Comparison of ENCODE assay signal across 12 cellular contexts in genomic region chr1:1038694-1039093, GRCh38. TPM values are rescaled to one million over a fixed set of nuclear protein-coding genes. Genes with fewer than 3 reads are reported as not detected.
DNase-seq lines count a peak whose midpoint lies in the region; ATAC-seq, FAIRE-seq and TF ChIP-seq lines count a peak whose summit lies in the region.
"Had no signal": no experiment of that assay in that cellular context is flagged by ENCODE, and none has a peak within 500 bp of the region (broad histone marks: within the 10 kb centered on the region; RNA-seq: fewer than 3 reads in every experiment).

No MANE protein-coding gene starts in this region.

- peak; percentile 98 for FAIRE-seq in GM12892 (lab: Jason Lieb, UNC)

- ATAC-seq in GM21723 (IDR thresholded peaks at IDR 0.05; ENCODE audit: unreplicated experiment) = peak; percentile 37
- ATAC-seq: activated CD4-positive, alpha-beta T cell treated with anti-CD3 and anti-CD28 coated beads for 36 hours had no signal

- no peak for TF ChIP-seq POLR2A in GM12892 (IDR thresholded peaks at IDR 0.05; ENCODE audit: low read depth, low read length)

- H3K4me3 Mint-ChIP-seq in glutamatergic neuron (ENCODE audit: unreplicated experiment) = peak overlapping the region; percentile 72

- H3K27ac Mint-ChIP-seq in glutamatergic neuron (ENCODE audit: unreplicated experiment) = no peak overlapping the region
- H3K27ac Mint-ChIP-seq: activated CD4-positive, alpha-beta T cell treated with anti-CD3 and anti-CD28 coated beads for 36 hours had no signal

- CTCF ChIA-PET in HEK293T (lab: Yijun Ruan, JAX) = no interaction called here

- peaks cover 16% of the 10 kb centered on the region for H3K27me3 Mint-ChIP-seq in glutamatergic neuron (ENCODE audit: unreplicated experiment)

- POLR2A ChIA-PET in HEK293T (lab: Yijun Ruan, JAX) = interaction anchor here (1.0 kb wide), 1 partner anchor 17 kb away, joined by 3 read pairs; no protein-coding TSS in a partner anchor

- no peaks in the 10 kb centered on the region for H3K36me3 Mint-ChIP-seq in glutamatergic neuron (ENCODE audit: unreplicated experiment)

- no peak for TF ChIP-seq CTCF in glutamatergic neuron (IDR thresholded peaks at IDR 0.05; ENCODE audit: partially characterized antibody, unreplicated experiment)

- DNase-seq in GM12892 (ENCODE audit: insufficient read length) (peak; percentile 70), MV-4-11 (lab: John Stamatoyannopoulos, UW) (peak; percentile 92), glutamatergic neuron (no peak), cerebellum (ENCODE audit: low spot score) (no peak), 8988T (no peak), HEK293T (ENCODE audit: extremely low spot score) (no peak), hepatic stellate cell (ENCODE audit: low spot score) (no peak)
- DNase-seq: activated CD4-positive, alpha-beta T cell treated with anti-CD3 and anti-CD28 coated beads for 36 hours; NCI-H1105 had no signal

- H3K9me3 Mint-ChIP-seq in glutamatergic neuron (ENCODE audit: unreplicated experiment) = peaks cover 15% of the 10 kb centered on the region

- H3K4me1 Mint-ChIP-seq in glutamatergic neuron (ENCODE audit: low read depth, unreplicated experiment) = peaks cover 21% of the 10 kb centered on the region

TF ChIP-seq in HEK293T, 16 proteins besides CTCF, POLR2A, EP300 and RAD21:
- TF ChIP-seq PKNOX1 (IDR thresholded peaks at IDR 0.05) = no peak
- no peak for TF ChIP-seq LEF1 (IDR thresholded peaks at IDR 0.05; ENCODE audit: borderline replicate concordance)
- TF ChIP-seq L3MBTL2 (conservative IDR thresholded peaks at IDR 0.05) = no peak
- no peak for TF ChIP-seq SUZ12 (IDR thresholded peaks at IDR 0.05)
- TF ChIP-seq SP1 (IDR thresholded peaks at IDR 0.05) = no peak
- TF ChIP-seq ZNF384 (IDR thresholded peaks at IDR 0.05) = no peak
- no peak for TF ChIP-seq NFRKB (IDR thresholded peaks at IDR 0.05)

RNA-seq across cellular contexts. Expression of gene AGRN, which starts 18.8 kb away (rescaled TPM):
- 15.1 TPM for polyA plus RNA-seq in GM12892 (2012; ENCODE audit: missing spikeins)
- 914 TPM for total RNA-seq in glutamatergic neuron (ENCODE audit: unreplicated experiment)
- total RNA-seq in cerebellum = 71.5 TPM

RNA-seq across cellular contexts. Expression of gene ISG15, which starts 25.4 kb away (rescaled TPM):
- polyA plus RNA-seq in GM12892 (2012; ENCODE audit: missing spikeins) = 54.6 TPM
- total RNA-seq in glutamatergic neuron (ENCODE audit: unreplicated experiment) (18.4 TPM), cerebellum (10.3 TPM)

RNA-seq across cellular contexts. Expression of gene RNF223, which starts 35.4 kb away (rescaled TPM):
- polyA plus RNA-seq in GM12892 (2012; ENCODE audit: missing spikeins) = 0.21 TPM
- not detected for total RNA-seq in glutamatergic neuron (ENCODE audit: unreplicated experiment)
- total RNA-seq in cerebellum = not detected
- total RNA-seq: activated CD4-positive, alpha-beta T cell treated with anti-CD3 and anti-CD28 coated beads for 36 hours; posterior vena cava had no signal

RNA-seq across cellular contexts. Expression of gene HES4, which starts 38.8 kb away (rescaled TPM):
- not detected for polyA plus RNA-seq in GM12892 (2012; ENCODE audit: missing spikeins)
- total RNA-seq in glutamatergic neuron (ENCODE audit: unreplicated experiment) = 218 TPM
- 14.9 TPM for total RNA-seq in cerebellum

RNA-seq across cellular contexts. Expression of gene PERM1, which starts 56.8 kb away (rescaled TPM):
- not detected for polyA plus RNA-seq in GM12892 (2012; ENCODE audit: missing spikeins)
- 0.32 TPM for total RNA-seq in glutamatergic neuron (ENCODE audit: unreplicated experiment)
- total RNA-seq in cerebellum = 0.18 TPM
- total RNA-seq: activated CD4-positive, alpha-beta T cell treated with anti-CD3 and anti-CD28 coated beads for 36 hours; kidney epithelial cell had no signal

Comparison
In these comparisons a context has a peak if more than half of its experiments do, and no peak if none do; other contexts are left out.
1. DNase-seq: peak in GM12892 (single experiment) and MV-4-11 (single experiment); none in glutamatergic neuron (single experiment), cerebellum (single experiment), 8988T (single experiment), HEK293T (single experiment) and hepatic stellate cell (single experiment).
2. RNA of gene AGRN, which starts 18.8 kb away (total RNA-seq): 914 TPM in glutamatergic neuron (single experiment); 71.5 TPM in cerebellum (single experiment); every median in the first group is over 10 times any median in the second.